In the genomic region with DNA sequence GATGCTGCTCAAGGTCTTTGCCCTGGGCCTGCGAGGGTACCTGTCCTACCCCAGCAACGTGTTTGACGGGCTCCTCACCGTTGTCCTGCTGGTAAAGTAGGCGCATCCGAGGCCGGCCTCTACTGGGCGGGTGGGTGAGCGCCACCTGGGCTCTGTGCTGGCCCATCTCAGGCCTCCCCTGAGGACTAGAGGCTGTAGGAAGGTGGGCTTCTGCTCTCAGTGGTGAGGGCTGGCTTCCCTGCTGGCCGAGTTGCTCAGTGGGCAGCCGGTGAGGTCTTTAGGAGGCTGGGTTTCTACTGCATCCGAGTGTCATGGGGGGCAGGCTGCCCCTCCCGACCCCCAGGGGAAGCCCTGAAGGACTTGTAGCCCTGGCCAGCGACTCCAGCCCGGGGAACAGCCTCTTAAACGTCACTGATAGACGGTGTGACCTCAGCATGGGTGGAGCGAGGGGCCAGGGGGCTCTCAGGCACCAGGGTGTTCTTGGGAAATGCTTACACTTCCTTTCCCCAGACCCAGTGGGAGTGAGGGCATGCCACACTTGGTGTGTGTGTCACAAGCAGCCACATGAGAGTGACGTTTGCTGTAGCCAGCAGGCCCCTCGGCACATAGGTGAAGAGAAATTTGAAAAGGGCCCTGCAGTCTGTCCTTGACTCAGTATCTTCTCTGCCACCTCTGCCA, we compare ENCODE assay signal across 15 cellular contexts. TPM values are rescaled to one million over a fixed set of nuclear protein-coding genes. Genes with fewer than 3 reads are reported as not detected.
DNase-seq lines count a peak whose midpoint lies in the region; ATAC-seq and TF ChIP-seq lines count a peak whose summit lies in the region.
"Had no signal": no experiment of that assay in that cellular context is flagged by ENCODE, and none has a peak within 500 bp of the region (broad histone marks: within the 10 kb centered on the region; RNA-seq: fewer than 3 reads in every experiment).

No MANE protein-coding gene starts in this region.

- peaks cover 26 to 90% (median 54%) of the 10 kb centered on the region in 11 experiments for H4K20me1 ChIP-seq in BLaER1 treated with 17β-estradiol and CSF1 and Interleukin-3, amounts not matched to agents 10 nM and 100 nM

- H3K4me2 ChIP-seq in BLaER1 treated with 17β-estradiol and CSF1 and Interleukin-3, amounts not matched to agents 10 nM and 100 nM = peak overlapping the region; percentile 70 to 95 (median 84)

- TF ChIP-seq EP300 in Ishikawa (IDR thresholded peaks at IDR 0.05; ENCODE audit: borderline replicate concordance) (no peak), esophagus muscularis mucosa (IDR thresholded peaks at IDR 0.05) (no peak), sigmoid colon (IDR thresholded peaks at IDR 0.05) (no peak)

- peak overlapping the region; percentile 46 to 77 (median 65); a peak in 19 of 22 replicates for H3K9ac ChIP-seq in BLaER1 treated with 17β-estradiol and CSF1 and Interleukin-3, amounts not matched to agents 10 nM and 100 nM

- no peak for TF ChIP-seq RAD21 in Ishikawa (IDR thresholded peaks at IDR 0.05; ENCODE audit: low read depth)

- WGBS in esophagus muscularis mucosa = 88% methylated on average over 12 of the region's 20 CpGs
- 88 to 90% methylated on average over 20 of the region's 20 CpGs for WGBS in sigmoid colon, 2 donors

- H3K9me3 Mint-ChIP-seq in activated naive CD4-positive, alpha-beta T cell treated with anti-CD3 and anti-CD28 coated beads, Interleukin-2, amount 50 U/mL, for 72 hours = no peaks in the 10 kb centered on the region

- peak overlapping the region; percentile 27 to 92 (median 77); a peak in 19 of 22 replicates for H3K27ac ChIP-seq in BLaER1 treated with 17β-estradiol and CSF1 and Interleukin-3, amounts not matched to agents 10 nM and 100 nM
- H3K27ac ChIP-seq in esophagus muscularis mucosa (replicated peaks in 1 of 4) (peak overlapping the region; percentile 49 to 70 (median 62)), sigmoid colon (peak overlapping the region; percentile 17 to 60 (median 54))

- H3K27me3 ChIP-seq in BLaER1 treated with 17β-estradiol and CSF1 and Interleukin-3, amounts not matched to agents 10 nM and 100 nM = no peaks in the 10 kb centered on the region
- H3K27me3 ChIP-seq in esophagus muscularis mucosa = no peaks in the 10 kb centered on the region
- H3K27me3 ChIP-seq in sigmoid colon = no peaks in the 10 kb centered on the region

- DNase-seq in esophagus muscularis mucosa (ENCODE audit: extremely low spot score) (no peak), sigmoid colon (no peak), H4 (ENCODE audit: low spot score) (no peak), NCI-H2029 treated with DMSO at 0.1 percent for 48 hours (lab: John Stamatoyannopoulos, UW) (no peak)
- DNase-seq in activated naive CD4-positive, alpha-beta T cell treated with anti-CD3 and anti-CD28 coated beads, Interleukin-2, amount 50 U/mL, for 72 hours (ENCODE audit: low spot score in 2 of 2) = no peak
- DNase-seq: NCI-H1417 treated with DMSO at 0.1 percent for 48 hours, NCI-H2029, NCI-H510A, NCI-H82, SIG-M5 had no signal

- TF ChIP-seq POLR2A in esophagus muscularis mucosa (IDR thresholded peaks at IDR 0.05; ENCODE audit: low read depth) (no peak), sigmoid colon (IDR thresholded peaks at IDR 0.05) (no peak)

- ATAC-seq in activated naive CD4-positive, alpha-beta T cell treated with anti-CD3 and anti-CD28 coated beads, Interleukin-2, amount 50 U/mL, for 72 hours = no peak
- no peak for ATAC-seq in HG03432 (IDR thresholded peaks at IDR 0.05; ENCODE audit: unreplicated experiment)
- ATAC-seq: HepG2 had no signal

- peaks cover 47 to 57% (median 54%) of the 10 kb centered on the region in 10 experiments for H3K4me1 ChIP-seq in BLaER1 treated with 17β-estradiol and CSF1 and Interleukin-3, amounts not matched to agents 10 nM and 100 nM
- H3K4me1 ChIP-seq in esophagus muscularis mucosa (peaks cover 12 to 34% (median 29%) of the 10 kb centered on the region in 4 donors), sigmoid colon (peaks cover 0 to 20% (median 18%) of the 10 kb centered on the region in 4 donors)

- H3K36me3 ChIP-seq in BLaER1 treated with 17β-estradiol and CSF1 and Interleukin-3, amounts not matched to agents 10 nM and 100 nM = peaks cover 20 to 83% (median 57%) of the 10 kb centered on the region in 11 experiments
- H3K36me3 ChIP-seq in esophagus muscularis mucosa (peaks cover 32 to 86% (median 71%) of the 10 kb centered on the region in 4 donors), sigmoid colon (peaks cover 41 to 66% (median 47%) of the 10 kb centered on the region in 4 donors)

- H3K4me3 ChIP-seq in BLaER1 treated with 17β-estradiol and CSF1 and Interleukin-3, amounts not matched to agents 10 nM and 100 nM = no peak overlapping the region
- no peak overlapping the region for H3K4me3 ChIP-seq in esophagus muscularis mucosa
- H3K4me3 ChIP-seq in sigmoid colon = no peak overlapping the region

- no peaks in the 10 kb centered on the region for H3K36me3 Mint-ChIP-seq in activated naive CD4-positive, alpha-beta T cell treated with anti-CD3 and anti-CD28 coated beads, Interleukin-2, amount 50 U/mL, for 72 hours

- TF ChIP-seq CTCF in esophagus muscularis mucosa (IDR thresholded peaks at IDR 0.05) (no peak), sigmoid colon (IDR thresholded peaks at IDR 0.05) (no peak)

- no peaks in the 10 kb centered on the region for H3K9me3 ChIP-seq in BLaER1 treated with 17β-estradiol and CSF1 and Interleukin-3, amounts not matched to agents 10 nM and 100 nM (replicated peaks in 1 of 11)
- H3K9me3 ChIP-seq in esophagus muscularis mucosa (no peaks in the 10 kb centered on the region), sigmoid colon (no peaks in the 10 kb centered on the region)

- H3K27ac Mint-ChIP-seq in activated naive CD4-positive, alpha-beta T cell treated with anti-CD3 and anti-CD28 coated beads, Interleukin-2, amount 50 U/mL, for 72 hours = peak overlapping the region in 1 of 2 donors; percentile 12
- H3K27ac Mint-ChIP-seq: B cell had no signal

- intact Hi-C loops in esophagus muscularis mucosa (cut with DNase I) = no loop called here
- intact Hi-C loops in sigmoid colon (cut with DNase I) = no loop called here

TF ChIP-seq in Ishikawa, 13 proteins besides CTCF, POLR2A, EP300 and RAD21:
- TF ChIP-seq ZBTB7A (IDR thresholded peaks at IDR 0.05; ENCODE audit: low read depth) (peak; percentile 49), FOXM1 (IDR thresholded peaks at IDR 0.05; ENCODE audit: borderline replicate concordance, low read depth) (no peak)

RNA-seq across cellular contexts. Expression of a gene that starts 30.3 kb away (rescaled TPM):
- total RNA-seq in esophagus muscularis mucosa (10 to 100 TPM; 18.7 to 34.5 (median 24.7) TPM), sigmoid colon (10 to 100 TPM; 17.5 to 43.5 (median 25.3) TPM)
- polyA plus RNA-seq in sigmoid colon = 10 to 100 TPM in 1 of 3 donors, 1 to 10 TPM in 2; 1.6 to 14.4 (median 1.8) TPM
- total RNA-seq in H4 (2014; rRNA removed; shearing (Covaris generic)) = 6.2 and 7.4 TPM in 2 replicates
- 10 to 100 TPM in 1 of 2 donors, 1 to 10 TPM in 1; 8.7 to 13.9 TPM for total RNA-seq in activated naive CD4-positive, alpha-beta T cell treated with anti-CD3 and anti-CD28 coated beads, Interleukin-2, amount 50 U/mL, for 72 hours
